19 cellular contexts compared by ENCODE assay signal in genomic region chr1:230441630-230442029, GRCh38. TPM values are rescaled to one million over a fixed set of nuclear protein-coding genes. Genes with fewer than 3 reads are reported as not detected.
DNase-seq lines count a peak whose midpoint lies in the region; ATAC-seq and TF ChIP-seq lines count a peak whose summit lies in the region.
"Had no signal": no experiment of that assay in that cellular context is flagged by ENCODE, and none has a peak within 500 bp of the region (broad histone marks: within the 10 kb centered on the region; RNA-seq: fewer than 3 reads in every experiment).

No MANE protein-coding gene starts in this region.

- H3K27ac Mint-ChIP-seq in WTC11: no peak overlapping the region
- H3K27ac Mint-ChIP-seq: CD8-positive, alpha-beta T cell; T-helper 17 cell had no signal

- H3K9me3 Mint-ChIP-seq in WTC11: peaks cover 27% of the 10 kb centered on the region

- H3K9ac ChIP-seq in DND-41 (ENCODE audit: low read depth, low read length): no peak overlapping the region
- H3K9ac ChIP-seq: BLaER1 treated with 17β-estradiol and CSF1 and Interleukin-3, amounts not matched to agents 10 nM and 100 nM had no signal

- ATAC-seq in DND-41 (ENCODE audit: insufficient read depth, low read depth) (no peak), WTC11 (peak; percentile 100), GM18867 (IDR thresholded peaks at IDR 0.05; ENCODE audit: unreplicated experiment) (no peak)
- ATAC-seq: CD8-positive, alpha-beta T cell; T-helper 17 cell had no signal

- DNase-seq in DND-41 (no peak), LNCaP clone FGC (ENCODE audit: low read depth) (no peak), WTC11 (ENCODE audit: low spot score) (peak; percentile 56), islet precursor cell (peak; percentile 59), retina (no peak), GM19240 (ENCODE audit: insufficient read length, low spot score) (no peak), D341Med (ENCODE audit: low spot score) (no peak)
- DNase-seq: Calu3; CD8-positive, alpha-beta T cell; KBM-7; NCI-H187; NCI-H446 treated with DMSO at 0.1 percent for 48 hours; NCI-H748 treated with DMSO at 0.1 percent for 48 hours; RPMI8226; SHP77 treated with DMSO at 0.1 percent for 48 hours; T-helper 17 cell had no signal

- peaks cover 8% of the 10 kb centered on the region for H3K36me3 Mint-ChIP-seq in WTC11
- H3K36me3 Mint-ChIP-seq: CD8-positive, alpha-beta T cell had no signal

- H3K4me2 ChIP-seq in DND-41 (ENCODE audit: insufficient read depth, low read length): no peak overlapping the region
- H3K4me2 ChIP-seq: BLaER1 treated with 17β-estradiol and CSF1 and Interleukin-3, amounts not matched to agents 10 nM and 100 nM had no signal

- POLR2A ChIA-PET in WTC11 (lab: Charles Lee): no interaction called here

- no peak overlapping the region for H2AFZ ChIP-seq in DND-41 (ENCODE audit: low read depth, low read length)

- no peak overlapping the region for H3K4me3 Mint-ChIP-seq in WTC11
- H3K4me3 Mint-ChIP-seq: CD8-positive, alpha-beta T cell; T-helper 17 cell had no signal

- H3K27me3 Mint-ChIP-seq in WTC11 (ENCODE audit: low read depth): peaks cover 7% of the 10 kb centered on the region

- H3K4me1 ChIP-seq in DND-41 (ENCODE audit: insufficient read depth, low read length): no peaks in the 10 kb centered on the region
- H3K4me1 ChIP-seq: BLaER1 treated with 17β-estradiol and CSF1 and Interleukin-3, amounts not matched to agents 10 nM and 100 nM; HAP-1 had no signal

- H3K4me3 ChIP-seq in DND-41 (ENCODE audit: low read depth in 1 of 2, low read length in 2 of 2): no peak overlapping the region
- no peak overlapping the region for H3K4me3 ChIP-seq in LNCaP clone FGC (ENCODE audit: low read depth, low read length)
- H3K4me3 ChIP-seq: BLaER1 treated with 17β-estradiol and CSF1 and Interleukin-3, amounts not matched to agents 10 nM and 100 nM; HAP-1 had no signal

- no peak overlapping the region for H3K27ac ChIP-seq in DND-41 (ENCODE audit: low read length)
- H3K27ac ChIP-seq: BLaER1 treated with 17β-estradiol and CSF1 and Interleukin-3, amounts not matched to agents 10 nM and 100 nM had no signal

- peaks cover 7% of the 10 kb centered on the region for H3K4me1 Mint-ChIP-seq in WTC11
- H3K4me1 Mint-ChIP-seq: T-helper 17 cell had no signal

- H3K9me3 ChIP-seq in DND-41 (ENCODE audit: insufficient read depth, low read length, severe bottlenecking): peaks cover 4% of the 10 kb centered on the region
- H3K9me3 ChIP-seq: HAP-1 had no signal

- CTCF ChIA-PET in WTC11 (lab: Charles Lee): interaction anchor here (0.8 to 1.5 kb wide), 3 partner anchors 37 to 49 kb away, joined by 3 read pairs; no protein-coding TSS in a partner anchor

- H3K27me3 ChIP-seq in DND-41 (ENCODE audit: insufficient read depth, low read length, poor library complexity): peaks cover 7% of the 10 kb centered on the region
- H3K27me3 ChIP-seq: BLaER1 treated with 17β-estradiol and CSF1 and Interleukin-3, amounts not matched to agents 10 nM and 100 nM had no signal

- no peaks in the 10 kb centered on the region for H3K36me3 ChIP-seq in DND-41 (ENCODE audit: insufficient read depth, low read length)
- H3K36me3 ChIP-seq: BLaER1 treated with 17β-estradiol and CSF1 and Interleukin-3, amounts not matched to agents 10 nM and 100 nM; HAP-1 had no signal

- no peaks in the 10 kb centered on the region for H3K79me2 ChIP-seq in DND-41 (ENCODE audit: insufficient read depth, low read length)

- TF ChIP-seq CTCF in DND-41 (IDR thresholded peaks at IDR 0.05; ENCODE audit: borderline replicate concordance, extremely low read depth, low read length, poor library complexity, severe bottlenecking): peak; percentile 8
- TF ChIP-seq CTCF in LNCaP clone FGC (IDR thresholded peaks at IDR 0.05; ENCODE audit: control insufficient read depth, extremely low read depth, insufficient read depth): peak; percentile 12; the same call in 1 of the 2 replicates
- no peak for TF ChIP-seq CTCF in WTC11 (IDR thresholded peaks at IDR 0.05)

- H4K20me1 ChIP-seq in DND-41 (ENCODE audit: insufficient read depth, low read length): no peaks in the 10 kb centered on the region
- H4K20me1 ChIP-seq: BLaER1 treated with 17β-estradiol and CSF1 and Interleukin-3, amounts not matched to agents 10 nM and 100 nM had no signal

TF ChIP-seq in WTC11, 78 proteins besides CTCF, POLR2A, EP300 and RAD21:
- TF ChIP-seq ZSCAN18 (CRISPR knock-in tag; IDR thresholded peaks at IDR 0.05) (no peak), RELA (CRISPR knock-in tag; IDR thresholded peaks at IDR 0.05; ENCODE audit: borderline replicate concordance) (no peak), USF2 (CRISPR knock-in tag; IDR thresholded peaks at IDR 0.05) (0 out of 2 replicates have a peak, but pooled peaks have one; percentile 30), SP1 (CRISPR knock-in tag; conservative IDR thresholded peaks at IDR 0.05) (no peak), ESRRA (CRISPR knock-in tag; IDR thresholded peaks at IDR 0.05; ENCODE audit: borderline replicate concordance) (no peak)

RNA-seq across cellular contexts. Expression of gene PGBD5, which starts 15.5 kb away (rescaled TPM):
- 16.7 to 23.8 TPM (median 18.9 TPM) in 3 replicates for total RNA-seq in WTC11 (2021)
- total RNA-seq: CD8-positive, alpha-beta T cell; T-helper 17 cell had no signal

Comparison
In these comparisons a context has a peak if more than half of its experiments do, and no peak if none do; other contexts are left out.
1. DNase-seq: peak in WTC11 (single experiment) and islet precursor cell (single experiment); none in DND-41 (single experiment), LNCaP clone FGC (single experiment), retina (single experiment), GM19240 (single experiment) and D341Med (single experiment).